Comparison of ENCODE assay signal across 8 cellular contexts in genomic region chr13:98664510-98664909, GRCh38.
"Had no signal": no experiment of that assay in that cellular context is flagged by ENCODE, and none has a peak within 500 bp of the region (broad histone marks: within the 10 kb centered on the region; RNA-seq: fewer than 3 reads in every experiment).

No MANE protein-coding gene starts in this region.

- H3K4me3 Mint-ChIP-seq: nephron progenitor cell had no signal

- H3K27ac ChIP-seq: ascending aorta, lower lobe of right lung, tibial nerve had no signal

- H3K36me3 ChIP-seq: ascending aorta, lower lobe of right lung, tibial nerve had no signal

- DNase-seq: activated CD4-positive, alpha-beta T cell treated with anti-CD3 and anti-CD28 coated beads, Interleukin-2, amount 50 U/mL, for 1 hour; activated effector memory CD4-positive, alpha-beta T cell treated with Interleukin-2 at 50 U/mL for 16 hours; left cardiac atrium; lower lobe of right lung; nephron progenitor cell; occipital lobe had no signal

- H3K27me3 ChIP-seq: ascending aorta, tibial nerve had no signal

- ATAC-seq: left cardiac atrium, lower lobe of right lung had no signal

- H3K4me3 ChIP-seq: ascending aorta, lower lobe of right lung, tibial nerve had no signal

- H3K9me3 ChIP-seq: ascending aorta, lower lobe of right lung, tibial nerve had no signal

- H3K4me1 ChIP-seq: ascending aorta, lower lobe of right lung had no signal

- H3K27ac Mint-ChIP-seq: nephron progenitor cell had no signal
